Comparison of ENCODE assay signal across 19 cellular contexts in the genomic region with DNA sequence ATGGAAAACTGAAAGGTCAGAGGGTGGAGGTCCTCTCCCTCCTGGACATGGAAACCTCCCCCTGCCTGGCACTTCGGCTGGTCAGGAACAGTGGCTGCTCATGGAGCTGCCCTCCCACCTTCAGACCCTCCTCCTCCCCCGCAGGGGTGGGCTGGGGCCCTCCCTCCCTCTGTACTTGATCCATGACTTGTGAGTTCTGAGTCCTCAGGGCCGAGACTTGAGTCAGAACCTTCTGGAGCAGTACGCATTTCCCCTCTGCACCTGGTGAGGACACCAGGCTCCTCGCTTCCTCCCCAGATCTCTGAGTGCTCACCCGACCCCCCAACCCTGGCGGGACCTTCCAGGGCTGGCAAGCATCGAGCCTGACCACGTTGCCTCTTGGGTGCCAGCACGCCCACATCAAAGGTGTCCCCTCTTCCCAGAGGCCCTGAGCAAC.
DNase-seq lines count a peak whose midpoint lies in the region; ATAC-seq, FAIRE-seq and TF ChIP-seq lines count a peak whose summit lies in the region.
"Had no signal": no experiment of that assay in that cellular context is flagged by ENCODE, and none has a peak within 500 bp of the region (broad histone marks: within the 10 kb centered on the region; RNA-seq: fewer than 3 reads in every experiment).

No MANE protein-coding gene starts in this region.

- H4K20me1 ChIP-seq in DND-41 (ENCODE audit: insufficient read depth, low read length) = peaks cover 4% of the 10 kb centered on the region; the same call in 1 of the 2 replicates

- H3K9me3 Mint-ChIP-seq in WTC11 (no peaks in the 10 kb centered on the region), naive B cell (peaks cover 0 to 2% (median 0%) of the 10 kb centered on the region in 7 donors)

- CTCF ChIA-PET in A673 (lab: Charles Lee) = no interaction called here
- CTCF ChIA-PET in WTC11 (lab: Charles Lee) = interaction anchor here (0.8 to 4.9 kb wide), 4 partner anchors 33 to 129 kb away, joined by 3 to 22 read pairs (median 8); a partner anchor contains a TSS

- POLR2A ChIA-PET in A673 (lab: Charles Lee; ENCODE audit: low non-redundant PET) (no interaction called here), WTC11 (lab: Charles Lee) (interaction anchor here (0.9 to 1.1 kb wide), 2 partner anchors 15 to 18 kb away, joined by 3 read pairs; no protein-coding TSS in a partner anchor)

- peak overlapping the region; percentile 40 for H3K27ac ChIP-seq in A673 (ENCODE audit: low read depth, low read length, poor library complexity, severe bottlenecking)
- H3K27ac ChIP-seq in DND-41 (ENCODE audit: low read length) = peak overlapping the region; percentile 50
- H3K27ac ChIP-seq: epithelial cell of prostate had no signal

- no peaks in the 10 kb centered on the region for H3K27me3 ChIP-seq in A673 (replicated peaks; ENCODE audit: insufficient read depth, low read depth, low read length, poor library complexity)
- no peaks in the 10 kb centered on the region for H3K27me3 ChIP-seq in DND-41 (ENCODE audit: insufficient read depth, low read length, poor library complexity)
- H3K27me3 ChIP-seq: MG63 had no signal

- H3K4me3 ChIP-seq in A673 (ENCODE audit: low read depth, low read length, poor library complexity, severe bottlenecking) (no peak overlapping the region), DND-41 (ENCODE audit: low read depth in 1 of 2, low read length in 2 of 2) (no peak overlapping the region)
- H3K4me3 ChIP-seq: lung, MG63 had no signal

- H3K4me1 ChIP-seq in A673 (ENCODE audit: insufficient read depth, low read length, poor library complexity, severe bottlenecking) (peaks cover 46% of the 10 kb centered on the region), DND-41 (ENCODE audit: insufficient read depth, low read length) (peaks cover 41% of the 10 kb centered on the region)

- H3K9me3 ChIP-seq in A673 (ENCODE audit: low read depth, low read length, poor library complexity, severe bottlenecking) (no peaks in the 10 kb centered on the region), DND-41 (ENCODE audit: insufficient read depth, low read length, severe bottlenecking) (no peaks in the 10 kb centered on the region)
- H3K9me3 ChIP-seq: MG63 had no signal

- H3K4me3 Mint-ChIP-seq in WTC11 = no peak overlapping the region
- H3K4me3 Mint-ChIP-seq in naive B cell = peak overlapping the region in 7 of 8 donors; percentile 28 to 92 (median 84)

- H3K4me1 Mint-ChIP-seq in WTC11 = peaks cover 61% of the 10 kb centered on the region
- peaks cover 14 to 78% (median 75%) of the 10 kb centered on the region in 3 donors for H3K4me1 Mint-ChIP-seq in naive B cell

- no peaks in the 10 kb centered on the region for H3K79me2 ChIP-seq in DND-41 (ENCODE audit: insufficient read depth, low read length)

- H3K27ac Mint-ChIP-seq in WTC11 (peak overlapping the region; percentile 92), naive B cell (peak overlapping the region in 5 of 6 donors; percentile 38 to 95 (median 89))

- DNase-seq in A673 (ENCODE audit: low spot score) (no peak), DND-41 (peak; percentile 84), WTC11 (ENCODE audit: low spot score) (no peak), naive B cell (no peak), GM12891 (ENCODE audit: insufficient read length, low spot score) (no peak)
- no peak for DNase-seq in activated CD4-positive, alpha-beta T cell treated with anti-CD3 and anti-CD28 coated beads, Interleukin-2, amount 50 U/mL, for 48 hours
- DNase-seq in stimulated activated CD4-positive, alpha-beta T cell treated with anti-CD3 and anti-CD28 coated beads, Interleukin-15, amount 100 ng/mL, for 24 hours = no peak
- DNase-seq: activated effector memory CD4-positive, alpha-beta T cell treated with Interleukin-2 at 50 U/mL for 16 hours; cortex of kidney; DMS153; HCEC 1CT; MG63; NCI-H510A; substantia nigra had no signal

- peaks cover 14% of the 10 kb centered on the region for H3K36me3 Mint-ChIP-seq in WTC11
- H3K36me3 Mint-ChIP-seq in naive B cell = no peaks in the 10 kb centered on the region

- no peak for FAIRE-seq in GM12891 (lab: Jason Lieb, UNC)
- FAIRE-seq: HTR-8/SVneo, TTC549 had no signal

- H3K36me3 ChIP-seq in A673 (ENCODE audit: insufficient read depth, low read length, poor library complexity, severe bottlenecking) = no peaks in the 10 kb centered on the region
- no peaks in the 10 kb centered on the region for H3K36me3 ChIP-seq in DND-41 (ENCODE audit: insufficient read depth, low read length)

- peak; percentile 82 for ATAC-seq in DND-41 (ENCODE audit: insufficient read depth, low read depth)
- ATAC-seq in WTC11 = no peak
- peak; percentile 34 to 66 for ATAC-seq in naive B cell (ENCODE audit: low read depth in 2 of 2)
- no peak for ATAC-seq in HG03095 (IDR thresholded peaks at IDR 0.05; ENCODE audit: unreplicated experiment)

- intact Hi-C loops in A673 (cut with micrococcal nuclease; ENCODE audit: unreplicated experiment) = no loop called here

- no peak for TF ChIP-seq POLR2A in GM12891 (IDR thresholded peaks at IDR 0.05; ENCODE audit: low read depth, low read length)

- no peaks in the 10 kb centered on the region for H3K27me3 Mint-ChIP-seq in WTC11 (ENCODE audit: low read depth)
- peaks cover 5 to 59% (median 12%) of the 10 kb centered on the region in 3 donors for H3K27me3 Mint-ChIP-seq in naive B cell

- H3K4me2 ChIP-seq in DND-41 (ENCODE audit: insufficient read depth, low read length) = peak overlapping the region; percentile 28

- H2AFZ ChIP-seq in DND-41 (ENCODE audit: low read depth, low read length) = no peak overlapping the region

- TF ChIP-seq CTCF in A673 (conservative IDR thresholded peaks at IDR 0.05; ENCODE audit: low read depth, low read length) (no peak), DND-41 (IDR thresholded peaks at IDR 0.05; ENCODE audit: borderline replicate concordance, extremely low read depth, low read length, poor library complexity, severe bottlenecking) (no peak), WTC11 (IDR thresholded peaks at IDR 0.05) (no peak)

- 0 out of 2 replicates have a peak overlapping the region, but pooled peaks have one; percentile 10 for H3K9ac ChIP-seq in DND-41 (ENCODE audit: low read depth, low read length)

- no TSS peak for BruUV-seq in A673 (replicated peaks; lab: Mats Ljungman, UMichigan)

TF ChIP-seq in WTC11, 78 proteins besides CTCF, POLR2A, EP300 and RAD21:
- TF ChIP-seq ZNF263 (CRISPR knock-in tag; IDR thresholded peaks at IDR 0.05; ENCODE audit: low read depth) (0 out of 2 replicates have a peak, but pooled peaks have one; percentile 66), NR1H2 (CRISPR knock-in tag; IDR thresholded peaks at IDR 0.05) (no peak), SMAD3 (CRISPR knock-in tag; IDR thresholded peaks at IDR 0.05; ENCODE audit: borderline replicate concordance) (no peak)
- TF ChIP-seq, protein P1, sequence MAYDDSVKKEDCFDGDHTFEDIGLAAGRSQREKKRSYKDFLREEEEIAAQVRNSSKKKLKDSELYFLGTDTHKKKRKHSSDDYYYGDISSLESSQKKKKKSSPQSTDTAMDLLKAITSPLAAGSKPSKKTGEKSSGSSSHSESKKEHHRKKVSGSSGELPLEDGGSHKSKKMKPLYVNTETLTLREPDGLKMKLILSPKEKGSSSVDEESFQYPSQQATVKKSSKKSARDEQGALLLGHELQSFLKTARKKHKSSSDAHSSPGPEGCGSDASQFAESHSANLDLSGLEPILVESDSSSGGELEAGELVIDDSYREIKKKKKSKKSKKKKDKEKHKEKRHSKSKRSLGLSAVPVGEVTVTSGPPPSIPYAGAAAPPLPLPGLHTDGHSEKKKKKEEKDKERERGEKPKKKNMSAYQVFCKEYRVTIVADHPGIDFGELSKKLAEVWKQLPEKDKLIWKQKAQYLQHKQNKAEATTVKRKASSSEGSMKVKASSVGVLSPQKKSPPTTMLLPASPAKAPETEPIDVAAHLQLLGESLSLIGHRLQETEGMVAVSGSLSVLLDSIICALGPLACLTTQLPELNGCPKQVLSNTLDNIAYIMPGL (CRISPR knock-in tag; IDR thresholded peaks at IDR 0.05) = 0 out of 2 replicates have a peak, but pooled peaks have one; percentile 17

TF ChIP-seq in GM12891, 5 proteins besides CTCF, POLR2A, EP300 and RAD21:
- TF ChIP-seq PAX5 (IDR thresholded peaks at IDR 0.05; ENCODE audit: insufficient read depth, low read length, severe bottlenecking) (no peak), POU2F2 (IDR thresholded peaks at IDR 0.05; ENCODE audit: low read depth, low read length) (no peak), SPI1 (IDR thresholded peaks at IDR 0.05; ENCODE audit: low read depth, low read length) (no peak), TAF1 (IDR thresholded peaks at IDR 0.05; ENCODE audit: low read depth, low read length) (no peak), POLR2AphosphoS5 (IDR thresholded peaks at IDR 0.05; ENCODE audit: low read depth, low read length) (no peak)
TF ChIP-seq in GM12891: peak in this region for 0.

Comparison
In these comparisons a context has a peak if more than half of its experiments do, and no peak if none do; other contexts are left out.
1. ATAC-seq: peak in DND-41 (single experiment) and naive B cell (2 of 2); none in WTC11 (single experiment) and HG03095 (single experiment).